In genomic region chr19:45816236-45817009, GRCh38 we compare ENCODE assay signal across 11 cellular contexts. TPM values are rescaled to one million over a fixed set of nuclear protein-coding genes. Genes with fewer than 3 reads are reported as not detected.
DNase-seq lines count a peak whose midpoint lies in the region; ATAC-seq and TF ChIP-seq lines count a peak whose summit lies in the region.
"Had no signal": no experiment of that assay in that cellular context is flagged by ENCODE, and none has a peak within 500 bp of the region (broad histone marks: within the 10 kb centered on the region; RNA-seq: fewer than 3 reads in every experiment).

No MANE protein-coding gene starts in this region.

- ATAC-seq in HG02623 (IDR thresholded peaks at IDR 0.05; ENCODE audit: unreplicated experiment), result no peak
- ATAC-seq in aorta (ENCODE audit: low FRiP score), result no peak

- H3K4me3 ChIP-seq in H7 (ENCODE audit: insufficient read depth, low read depth, low read length) (peak overlapping the region; percentile 78), adipocyte (ENCODE audit: low read length) (no peak overlapping the region), iPS-18a (ENCODE audit: low read length) (peak overlapping the region; percentile 65), aorta (ENCODE audit: low read length in 2 of 2) (no peak overlapping the region)

- H3K27me3 ChIP-seq in H7 (ENCODE audit: control insufficient read depth, insufficient read depth, low read length), result no peaks in the 10 kb centered on the region; the same call in 1 of the 2 replicates
- H3K27me3 ChIP-seq in adipocyte (replicated peaks; ENCODE audit: control insufficient read depth, insufficient read depth, low read length), result no peaks in the 10 kb centered on the region
- no peaks in the 10 kb centered on the region for H3K27me3 ChIP-seq in iPS-18a (ENCODE audit: control insufficient read depth, insufficient read depth, low read length)
- no peaks in the 10 kb centered on the region for H3K27me3 ChIP-seq in aorta (ENCODE audit: control insufficient read depth in 1 of 2, insufficient read depth in 2 of 2, low read length in 1 of 2)

- peak overlapping the region; percentile 80 for H3K4me3 Mint-ChIP-seq in progenitor cell of endocrine pancreas (ENCODE audit: low read depth)
- H3K4me3 Mint-ChIP-seq: activated CD4-positive, alpha-beta T cell treated with anti-CD3 and anti-CD28 coated beads, Interleukin-2, amount 10 ng/mL, durations not matched to agents 24 days and 14 days; activated T-cell treated with anti-CD3 and anti-CD28 coated beads, Interleukin-2, amount 50 U/mL, for 4 hours had no signal

- 73 to 74% methylated on average over 15 to 18 of the region's 18 CpGs for WGBS in aorta, 2 donors

- H3K27ac ChIP-seq in iPS-18a (ENCODE audit: low read length), result peak overlapping the region; percentile 89
- H3K27ac ChIP-seq in aorta (ENCODE audit: low read depth in 1 of 2, low read length in 2 of 2), result no peak overlapping the region

- intact Hi-C loops in aorta (cut with DNase I), result loop anchor here in 1 of 2 donors (5.0 kb wide), 1 partner anchor 66 kb away; no protein-coding TSS in a partner anchor

- peaks cover 3% of the 10 kb centered on the region for H3K36me3 Mint-ChIP-seq in progenitor cell of endocrine pancreas (ENCODE audit: insufficient read depth)

- H3K9ac ChIP-seq in adipocyte (ENCODE audit: low read length) (peak overlapping the region; percentile 3), iPS-18a (ENCODE audit: low read length) (peak overlapping the region; percentile 82)

- H3K4me1 Mint-ChIP-seq in progenitor cell of endocrine pancreas (ENCODE audit: low read depth), result peaks cover 2% of the 10 kb centered on the region

- peak overlapping the region; percentile 82 for H3K27ac Mint-ChIP-seq in progenitor cell of endocrine pancreas
- H3K27ac Mint-ChIP-seq: activated CD4-positive, alpha-beta T cell treated with anti-CD3 and anti-CD28 coated beads, Interleukin-2, amount 10 ng/mL, durations not matched to agents 24 days and 14 days had no signal

- peaks cover 6% of the 10 kb centered on the region for H3K36me3 ChIP-seq in H7 (replicated peaks; ENCODE audit: control insufficient read depth, insufficient read depth, low read length)
- peaks cover 13% of the 10 kb centered on the region for H3K36me3 ChIP-seq in adipocyte (ENCODE audit: control insufficient read depth, insufficient read depth, low read length, severe bottlenecking)
- H3K36me3 ChIP-seq in iPS-18a (ENCODE audit: control insufficient read depth, low read depth, low read length), result peaks cover 2% of the 10 kb centered on the region
- no peaks in the 10 kb centered on the region for H3K36me3 ChIP-seq in aorta (ENCODE audit: control insufficient read depth in 1 of 2, insufficient read depth in 2 of 2, low read length in 1 of 2)

- DNase-seq in H7, result peak; percentile 80
- DNase-seq in adipocyte (ENCODE audit: low read depth), result no peak
- DNase-seq in progenitor cell of endocrine pancreas (ENCODE audit: low spot score, unreplicated experiment), result no peak
- DNase-seq in NCI-H510A (lab: John Stamatoyannopoulos, UW), result no peak
- no peak for DNase-seq in aorta
- no peak for DNase-seq in cerebellar cortex (ENCODE audit: low spot score)

- H3K4me1 ChIP-seq in adipocyte (ENCODE audit: control insufficient read depth, insufficient read depth, low read length) (peaks cover 9% of the 10 kb centered on the region), iPS-18a (ENCODE audit: control insufficient read depth, low read depth, low read length) (peaks cover 21% of the 10 kb centered on the region), aorta (ENCODE audit: control insufficient read depth in 1 of 2, insufficient read depth in 2 of 2, low read length in 2 of 2) (no peaks in the 10 kb centered on the region)

- H3K9me3 Mint-ChIP-seq in progenitor cell of endocrine pancreas (ENCODE audit: low read depth), result no peaks in the 10 kb centered on the region
- H3K9me3 Mint-ChIP-seq: activated CD4-positive, alpha-beta T cell treated with anti-CD3 and anti-CD28 coated beads, Interleukin-2, amount 10 ng/mL, durations not matched to agents 24 days and 14 days; activated T-cell treated with anti-CD3 and anti-CD28 coated beads, Interleukin-2, amount 50 U/mL, for 4 hours; CD4-positive, CD25-positive, alpha-beta regulatory T cell had no signal

- no peak for TF ChIP-seq CTCF in progenitor cell of endocrine pancreas (IDR thresholded peaks at IDR 0.05; ENCODE audit: unreplicated experiment)

- H3K9me3 ChIP-seq in adipocyte (ENCODE audit: control insufficient read depth, low read length) (no peaks in the 10 kb centered on the region), iPS-18a (ENCODE audit: control insufficient read depth, low read depth, low read length) (no peaks in the 10 kb centered on the region), aorta (ENCODE audit: control insufficient read depth, low read length) (no peaks in the 10 kb centered on the region)

- H3K27me3 Mint-ChIP-seq in progenitor cell of endocrine pancreas, result peaks cover 3% of the 10 kb centered on the region
- H3K27me3 Mint-ChIP-seq: activated CD4-positive, alpha-beta T cell treated with anti-CD3 and anti-CD28 coated beads, Interleukin-2, amount 10 ng/mL, durations not matched to agents 24 days and 14 days; CD4-positive, CD25-positive, alpha-beta regulatory T cell had no signal

RNA-seq across cellular contexts. Expression of gene RSPH6A, which starts 1.3 kb away (rescaled TPM):
- 0.38 and 0.44 TPM in 2 replicates for total RNA-seq in H7 (2014; rRNA removed; shearing (Covaris generic))
- 0.42 and 0.48 TPM in 2 replicates for total RNA-seq in progenitor cell of endocrine pancreas
- under 1 TPM; 0.15 to 0.23 TPM for total RNA-seq in aorta
- polyA plus RNA-seq in aorta, result not detected
- polyA plus RNA-seq: CD4-positive, CD25-positive, alpha-beta regulatory T cell had no signal

RNA-seq across cellular contexts. Expression of gene DMWD, which starts 23.8 kb away (rescaled TPM):
- total RNA-seq in H7 (2014; rRNA removed; shearing (Covaris generic)), result 35.9 and 47.1 TPM in 2 replicates
- 99.4 and 108 TPM in 2 replicates for total RNA-seq in progenitor cell of endocrine pancreas
- 10 to 100 TPM; 70.7 TPM for total RNA-seq in aorta
- 10 to 100 TPM; 20.9 to 62.2 TPM for polyA plus RNA-seq in aorta

RNA-seq across cellular contexts. Expression of gene DMPK, which starts 34.1 kb away (rescaled TPM):
- total RNA-seq in H7 (2014; rRNA removed; shearing (Covaris generic)), result 6.4 and 18.8 TPM in 2 replicates
- 117 and 122 TPM in 2 replicates for total RNA-seq in progenitor cell of endocrine pancreas
- total RNA-seq in aorta, result 100 to 1,000 TPM; 155 to 215 TPM
- 100 to 1,000 TPM; 139 to 408 TPM for polyA plus RNA-seq in aorta

RNA-seq across cellular contexts. Expression of gene SYMPK, which starts 46.5 kb away (rescaled TPM):
- total RNA-seq in H7 (2014; rRNA removed; shearing (Covaris generic)), result 66.2 and 70.3 TPM in 2 replicates
- 112 and 114 TPM in 2 replicates for total RNA-seq in progenitor cell of endocrine pancreas
- 10 to 100 TPM; 49.8 to 52.0 TPM for total RNA-seq in aorta
- 10 to 100 TPM; 22.4 to 98.6 TPM for polyA plus RNA-seq in aorta

RNA-seq across cellular contexts. Expression of gene SIX5, which starts 47.4 kb away (rescaled TPM):
- total RNA-seq in H7 (2014; rRNA removed; shearing (Covaris generic)), result 18.7 and 22.0 TPM in 2 replicates
- total RNA-seq in progenitor cell of endocrine pancreas, result 36.9 and 42.3 TPM in 2 replicates
- 10 to 100 TPM; 17.8 to 27.3 TPM for total RNA-seq in aorta
- 10 to 100 TPM in 1 of 2 donors, 1 to 10 TPM in 1; 8.1 to 34.4 TPM for polyA plus RNA-seq in aorta

Comparison
In these comparisons a context has a peak if more than half of its experiments do, and no peak if none do; other contexts are left out.
1. H3K4me3 ChIP-seq: peak in H7 (single experiment) and iPS-18a (single experiment); none in adipocyte (single experiment) and aorta (0 of 2).